ENCODE assay signal across 1 cellular context in genomic region chr15:88803920-88804247, GRCh38.
TF ChIP-seq lines count a peak whose summit lies in the region.

No MANE protein-coding gene starts in this region.

TF ChIP-seq in neural cell, 6 proteins besides CTCF, POLR2A, EP300 and RAD21 (continued from another document):
- TF ChIP-seq, protein P1, sequence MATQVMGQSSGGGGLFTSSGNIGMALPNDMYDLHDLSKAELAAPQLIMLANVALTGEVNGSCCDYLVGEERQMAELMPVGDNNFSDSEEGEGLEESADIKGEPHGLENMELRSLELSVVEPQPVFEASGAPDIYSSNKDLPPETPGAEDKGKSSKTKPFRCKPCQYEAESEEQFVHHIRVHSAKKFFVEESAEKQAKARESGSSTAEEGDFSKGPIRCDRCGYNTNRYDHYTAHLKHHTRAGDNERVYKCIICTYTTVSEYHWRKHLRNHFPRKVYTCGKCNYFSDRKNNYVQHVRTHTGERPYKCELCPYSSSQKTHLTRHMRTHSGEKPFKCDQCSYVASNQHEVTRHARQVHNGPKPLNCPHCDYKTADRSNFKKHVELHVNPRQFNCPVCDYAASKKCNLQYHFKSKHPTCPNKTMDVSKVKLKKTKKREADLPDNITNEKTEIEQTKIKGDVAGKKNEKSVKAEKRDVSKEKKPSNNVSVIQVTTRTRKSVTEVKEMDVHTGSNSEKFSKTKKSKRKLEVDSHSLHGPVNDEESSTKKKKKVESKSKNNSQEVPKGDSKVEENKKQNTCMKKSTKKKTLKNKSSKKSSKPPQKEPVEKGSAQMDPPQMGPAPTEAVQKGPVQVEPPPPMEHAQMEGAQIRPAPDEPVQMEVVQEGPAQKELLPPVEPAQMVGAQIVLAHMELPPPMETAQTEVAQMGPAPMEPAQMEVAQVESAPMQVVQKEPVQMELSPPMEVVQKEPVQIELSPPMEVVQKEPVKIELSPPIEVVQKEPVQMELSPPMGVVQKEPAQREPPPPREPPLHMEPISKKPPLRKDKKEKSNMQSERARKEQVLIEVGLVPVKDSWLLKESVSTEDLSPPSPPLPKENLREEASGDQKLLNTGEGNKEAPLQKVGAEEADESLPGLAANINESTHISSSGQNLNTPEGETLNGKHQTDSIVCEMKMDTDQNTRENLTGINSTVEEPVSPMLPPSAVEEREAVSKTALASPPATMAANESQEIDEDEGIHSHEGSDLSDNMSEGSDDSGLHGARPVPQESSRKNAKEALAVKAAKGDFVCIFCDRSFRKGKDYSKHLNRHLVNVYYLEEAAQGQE (IDR thresholded peaks at IDR 0.05; ENCODE audit: borderline replicate concordance), result no peak
